1 cellular context compared by ENCODE assay signal in genomic region chr2:75647771-75648170, GRCh38.
TF ChIP-seq lines count a peak whose summit lies in the region.

No MANE protein-coding gene starts in this region.

TF ChIP-seq in HepG2, 621 proteins besides CTCF, POLR2A, EP300 and RAD21 (continued from another document):
- TF ChIP-seq ZNF770 (CRISPR knock-in tag; IDR thresholded peaks at IDR 0.05): peak; percentile 53; the same call in 1 of the 2 replicates
- TF ChIP-seq, protein P1, sequence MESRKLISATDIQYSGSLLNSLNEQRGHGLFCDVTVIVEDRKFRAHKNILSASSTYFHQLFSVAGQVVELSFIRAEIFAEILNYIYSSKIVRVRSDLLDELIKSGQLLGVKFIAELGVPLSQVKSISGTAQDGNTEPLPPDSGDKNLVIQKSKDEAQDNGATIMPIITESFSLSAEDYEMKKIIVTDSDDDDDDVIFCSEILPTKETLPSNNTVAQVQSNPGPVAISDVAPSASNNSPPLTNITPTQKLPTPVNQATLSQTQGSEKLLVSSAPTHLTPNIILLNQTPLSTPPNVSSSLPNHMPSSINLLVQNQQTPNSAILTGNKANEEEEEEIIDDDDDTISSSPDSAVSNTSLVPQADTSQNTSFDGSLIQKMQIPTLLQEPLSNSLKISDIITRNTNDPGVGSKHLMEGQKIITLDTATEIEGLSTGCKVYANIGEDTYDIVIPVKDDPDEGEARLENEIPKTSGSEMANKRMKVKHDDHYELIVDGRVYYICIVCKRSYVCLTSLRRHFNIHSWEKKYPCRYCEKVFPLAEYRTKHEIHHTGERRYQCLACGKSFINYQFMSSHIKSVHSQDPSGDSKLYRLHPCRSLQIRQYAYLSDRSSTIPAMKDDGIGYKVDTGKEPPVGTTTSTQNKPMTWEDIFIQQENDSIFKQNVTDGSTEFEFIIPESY (CRISPR knock-in tag; IDR thresholded peaks at IDR 0.05): peak; percentile 25; the same call in 1 of the 2 replicates
- no peak for TF ChIP-seq MBNL3 (CRISPR knock-in tag; conservative IDR thresholded peaks at IDR 0.05)
- no peak for TF ChIP-seq PHF20 (CRISPR knock-in tag; IDR thresholded peaks at IDR 0.05)
